Comparison of ENCODE assay signal across 8 cellular contexts in genomic region chr18:56650944-56651770, GRCh38. TPM values are rescaled to one million over a fixed set of nuclear protein-coding genes. Genes with fewer than 3 reads are reported as not detected.
DNase-seq lines count a peak whose midpoint lies in the region; ATAC-seq, FAIRE-seq and TF ChIP-seq lines count a peak whose summit lies in the region.

Gene WDR7, plus strand, starts transcription at chr18:56651359. Its CDS starts 21,157 bp downstream, at chr18:56672516.

- H3K9ac ChIP-seq in astrocyte (ENCODE audit: low read length): peak within 1 kb of the TSS; percentile 88

- no peak for TF ChIP-seq POLR2A in uterus (IDR thresholded peaks at IDR 0.05)

- H3K36me3 ChIP-seq in astrocyte (ENCODE audit: insufficient read depth, low read length) (no peaks in the 10 kb centered on the region), uterus (no peaks in the 10 kb centered on the region)

- peak within 1 kb of the TSS; percentile 94 for H3K4me2 ChIP-seq in astrocyte (ENCODE audit: low read length)

- peak within 1 kb of the TSS; percentile 94 for H3K4me3 Mint-ChIP-seq in T-helper 2 cell treated with Interferon-gamma antibody and Interleukin-4, amounts not matched to agents 5 μg/mL and 100 μg/mL, for 36 hours
- peak within 1 kb of the TSS; percentile 95 for H3K4me3 Mint-ChIP-seq in astrocyte (ENCODE audit: unreplicated experiment)

- peak; percentile 97 for FAIRE-seq in astrocyte (lab: Jason Lieb, UNC)

- H3K27ac Mint-ChIP-seq in T-helper 2 cell treated with Interferon-gamma antibody and Interleukin-4, amounts not matched to agents 5 μg/mL and 100 μg/mL, for 36 hours: peak within 1 kb of the TSS; percentile 88
- H3K27ac Mint-ChIP-seq in astrocyte (ENCODE audit: unreplicated experiment): peak within 1 kb of the TSS; percentile 23

- peak within 1 kb of the TSS; percentile 94 for H2AFZ ChIP-seq in astrocyte (ENCODE audit: low read depth, low read length)

- no peaks in the 10 kb centered on the region for H3K27me3 ChIP-seq in astrocyte (ENCODE audit: insufficient read depth, low read length)
- no peaks in the 10 kb centered on the region for H3K27me3 ChIP-seq in right cardiac atrium (ENCODE audit: control insufficient read depth, insufficient read depth)
- H3K27me3 ChIP-seq in uterus: no peaks in the 10 kb centered on the region

- under 1% methylated on average over 47 of the region's 47 CpGs for WGBS in right cardiac atrium

- H3K9me3 ChIP-seq in astrocyte (ENCODE audit: insufficient read depth, low read depth, low read length): no peaks in the 10 kb centered on the region
- H3K9me3 ChIP-seq in right cardiac atrium (ENCODE audit: control insufficient read depth, low read length): no peaks in the 10 kb centered on the region
- H3K9me3 ChIP-seq in uterus: no peaks in the 10 kb centered on the region

- TF ChIP-seq CTCF in astrocyte (IDR thresholded peaks at IDR 0.05; ENCODE audit: insufficient read depth, low read depth, low read length): no peak
- TF ChIP-seq CTCF in uterus (IDR thresholded peaks at IDR 0.05): peak in 1 of 4 experiments; percentile 12

- peaks cover 46% of the 10 kb centered on the region for H3K79me2 ChIP-seq in astrocyte (ENCODE audit: insufficient read depth, low read length)

- H3K4me1 Mint-ChIP-seq in T-helper 2 cell treated with Interferon-gamma antibody and Interleukin-4, amounts not matched to agents 5 μg/mL and 100 μg/mL, for 36 hours (ENCODE audit: low read depth): peaks cover 58% of the 10 kb centered on the region
- peaks cover 2% of the 10 kb centered on the region for H3K4me1 Mint-ChIP-seq in astrocyte (ENCODE audit: low read depth, unreplicated experiment)

- no peaks in the 10 kb centered on the region for H3K27me3 Mint-ChIP-seq in T-helper 2 cell treated with Interferon-gamma antibody and Interleukin-4, amounts not matched to agents 5 μg/mL and 100 μg/mL, for 36 hours (ENCODE audit: low read depth)
- H3K27me3 Mint-ChIP-seq in astrocyte (ENCODE audit: low read depth, unreplicated experiment): no peaks in the 10 kb centered on the region

- ATAC-seq in GM18502 (IDR thresholded peaks at IDR 0.05; ENCODE audit: poor library complexity, unreplicated experiment) (peak; percentile 94), HG02970 (IDR thresholded peaks at IDR 0.05; ENCODE audit: low FRiP score, unreplicated experiment) (peak; percentile 92), right cardiac atrium (peak; percentile 99)

- intact Hi-C loops in right cardiac atrium (cut with DNase I): no loop called here
- intact Hi-C loops in uterus (cut with DNase I; ENCODE audit: low total_unique reads): no loop called here

- H3K4me3 ChIP-seq in astrocyte (ENCODE audit: insufficient read depth, low read depth, low read length) (peak within 1 kb of the TSS; percentile 94), right cardiac atrium (ENCODE audit: low read length) (peak within 1 kb of the TSS; percentile 75), uterus (peak within 1 kb of the TSS; percentile 73 to 86)

- peak; percentile 96 to 98 for DNase-seq in NCI-H1930 (lab: John Stamatoyannopoulos, UW)
- DNase-seq in T-helper 2 cell treated with Interferon-gamma antibody and Interleukin-4, amounts not matched to agents 5 μg/mL and 100 μg/mL, for 36 hours (ENCODE audit: low spot score): peak; percentile 96
- DNase-seq in astrocyte (ENCODE audit: low read depth): peak; percentile 99
- peak; percentile 98 to 99 (median 98) for DNase-seq in right cardiac atrium
- peak; percentile 93 for DNase-seq in pulmonary artery endothelial cell (ENCODE audit: low read depth, low spot score)
- peak; percentile 96 to 97 for DNase-seq in uterus

- H3K36me3 Mint-ChIP-seq in T-helper 2 cell treated with Interferon-gamma antibody and Interleukin-4, amounts not matched to agents 5 μg/mL and 100 μg/mL, for 36 hours (ENCODE audit: low read depth): peaks cover 15% of the 10 kb centered on the region
- H3K36me3 Mint-ChIP-seq in astrocyte (ENCODE audit: low read depth, unreplicated experiment): no peaks in the 10 kb centered on the region

- H3K4me1 ChIP-seq in astrocyte (ENCODE audit: insufficient read depth, low read length): peaks cover 5% of the 10 kb centered on the region
- peaks cover 1% of the 10 kb centered on the region for H3K4me1 ChIP-seq in right cardiac atrium (ENCODE audit: control insufficient read depth, insufficient read depth, low read length)
- peaks cover 0 to 6% of the 10 kb centered on the region in 2 donors for H3K4me1 ChIP-seq in uterus

- peak within 1 kb of the TSS; percentile 65 for H3K27ac ChIP-seq in astrocyte (ENCODE audit: low read depth, low read length)
- H3K27ac ChIP-seq in right cardiac atrium (ENCODE audit: low read length): peak within 1 kb of the TSS; percentile 84
- peak within 1 kb of the TSS; percentile 81 to 85 for H3K27ac ChIP-seq in uterus

- peaks cover 3% of the 10 kb centered on the region for H4K20me1 ChIP-seq in astrocyte (ENCODE audit: insufficient read depth, low read length)

- H3K9me3 Mint-ChIP-seq in T-helper 2 cell treated with Interferon-gamma antibody and Interleukin-4, amounts not matched to agents 5 μg/mL and 100 μg/mL, for 36 hours: peaks cover 11% of the 10 kb centered on the region
- H3K9me3 Mint-ChIP-seq in astrocyte (ENCODE audit: unreplicated experiment): peaks cover 2% of the 10 kb centered on the region

RNA-seq across cellular contexts. Expression of gene WDR7, which starts in this region (rescaled TPM):
- 14.3 and 16.9 TPM in 2 replicates for total RNA-seq in astrocyte
- total RNA-seq in right cardiac atrium: 10 to 100 TPM; 26.5 to 32.2 (median 26.9) TPM
- 7.4 TPM for polyA plus RNA-seq in right cardiac atrium
- 14.2 and 25.2 TPM in 2 replicates for total RNA-seq in pulmonary artery endothelial cell
- 10 to 100 TPM; 19.2 to 66.2 (median 33.8) TPM for total RNA-seq in uterus

Comparison
In these comparisons a context has a peak if more than half of its experiments do, and no peak if none do; other contexts are left out.
1. Peak in every context shown above with its lines: DNase-seq, ATAC-seq, H3K4me3 ChIP-seq and H3K27ac ChIP-seq.